In genomic region chr4:2939383-2940243, GRCh38 we compare ENCODE assay signal across 15 cellular contexts. TPM values are rescaled to one million over a fixed set of nuclear protein-coding genes. Genes with fewer than 3 reads are reported as not detected.
DNase-seq lines count a peak whose midpoint lies in the region; ATAC-seq and TF ChIP-seq lines count a peak whose summit lies in the region.
"Had no signal": no experiment of that assay in that cellular context is flagged by ENCODE, and none has a peak within 500 bp of the region (broad histone marks: within the 10 kb centered on the region; RNA-seq: fewer than 3 reads in every experiment).

No MANE protein-coding gene starts in this region.

- TF ChIP-seq CTCF in natural killer cell (IDR thresholded peaks at IDR 0.05): no peak

- peak; percentile 22 for DNase-seq in stimulated activated naive CD4-positive, alpha-beta T cell treated with Interleukin-2 at 50 U/mL for 16 hours (lab: John Stamatoyannopoulos, UW)
- DNase-seq in stimulated activated naive CD4-positive, alpha-beta T cell (lab: John Stamatoyannopoulos, UW): no peak
- DNase-seq in activated naive CD8-positive, alpha-beta T cell treated with anti-CD3 and anti-CD28 coated beads, Interleukin-2, amount 50 U/mL, for 24 hours: no peak
- peak; percentile 14 for DNase-seq in natural killer cell
- DNase-seq in SKM-1 (lab: John Stamatoyannopoulos, UW; ENCODE audit: unreplicated experiment): no peak
- no peak for DNase-seq in hepatic stellate cell (ENCODE audit: low spot score)
- DNase-seq in NCI-H446 (lab: John Stamatoyannopoulos, UW): no peak
- DNase-seq: glutamatergic neuron; left colon; MG63; stimulated activated CD4-positive, alpha-beta T cell treated with anti-CD3 and anti-CD28 coated beads, Interleukin-12 subunit alpha, Interleukin-12 subunit beta, amount 100 ng/mL, for 4 hours; WERI-Rb-1 had no signal

- peaks cover 73% of the 10 kb centered on the region for H3K36me3 Mint-ChIP-seq in activated naive CD8-positive, alpha-beta T cell treated with anti-CD3 and anti-CD28 coated beads, Interleukin-2, amount 50 U/mL, for 24 hours (ENCODE audit: low read depth)
- no peaks in the 10 kb centered on the region for H3K36me3 Mint-ChIP-seq in natural killer cell

- peaks cover 66% of the 10 kb centered on the region for H3K4me1 Mint-ChIP-seq in activated naive CD8-positive, alpha-beta T cell treated with anti-CD3 and anti-CD28 coated beads, Interleukin-2, amount 50 U/mL, for 24 hours
- H3K4me1 Mint-ChIP-seq in natural killer cell: peaks cover 27 to 40% of the 10 kb centered on the region in 2 donors

- ATAC-seq in activated naive CD8-positive, alpha-beta T cell treated with anti-CD3 and anti-CD28 coated beads, Interleukin-2, amount 50 U/mL, for 24 hours: no peak
- ATAC-seq in natural killer cell: no peak
- no peak for ATAC-seq in GM21786 (IDR thresholded peaks at IDR 0.05; ENCODE audit: unreplicated experiment)
- ATAC-seq: left colon, Panc1 had no signal

- peak overlapping the region; percentile 17 for H3K4me3 Mint-ChIP-seq in activated naive CD8-positive, alpha-beta T cell treated with anti-CD3 and anti-CD28 coated beads, Interleukin-2, amount 50 U/mL, for 24 hours
- H3K4me3 Mint-ChIP-seq in natural killer cell: no peak overlapping the region

- H3K27ac Mint-ChIP-seq in activated naive CD8-positive, alpha-beta T cell treated with anti-CD3 and anti-CD28 coated beads, Interleukin-2, amount 50 U/mL, for 24 hours: peak overlapping the region; percentile 38
- no peak overlapping the region for H3K27ac Mint-ChIP-seq in natural killer cell

- no peaks in the 10 kb centered on the region for H3K9me3 Mint-ChIP-seq in activated naive CD8-positive, alpha-beta T cell treated with anti-CD3 and anti-CD28 coated beads, Interleukin-2, amount 50 U/mL, for 24 hours
- no peaks in the 10 kb centered on the region for H3K9me3 Mint-ChIP-seq in natural killer cell
- H3K9me3 Mint-ChIP-seq: neural crest cell had no signal

- no peaks in the 10 kb centered on the region for H3K27me3 Mint-ChIP-seq in activated naive CD8-positive, alpha-beta T cell treated with anti-CD3 and anti-CD28 coated beads, Interleukin-2, amount 50 U/mL, for 24 hours
- H3K27me3 Mint-ChIP-seq in natural killer cell (ENCODE audit: low read depth in 2 of 2): no peaks in the 10 kb centered on the region

- intact Hi-C loops in natural killer cell (cut with micrococcal nuclease): loop anchor here (10.0 kb wide), 2 partner anchors 125 to 175 kb away; no protein-coding TSS in a partner anchor

RNA-seq across cellular contexts. Expression of gene NOP14, which starts 23.6 kb away (rescaled TPM):
- 10 to 100 TPM; 20.9 to 25.0 (median 21.1) TPM for total RNA-seq in natural killer cell

RNA-seq across cellular contexts. Expression of gene GRK4, which starts 23.8 kb away (rescaled TPM):
- 1 to 10 TPM; 2.0 to 6.4 (median 5.1) TPM for total RNA-seq in natural killer cell

Comparison
In these comparisons a context has a peak if more than half of its experiments do, and no peak if none do; other contexts are left out.
1. DNase-seq: peak in stimulated activated naive CD4-positive, alpha-beta T cell treated with Interleukin-2 at 50 U/mL for 16 hours (single experiment) and natural killer cell (single experiment); none in stimulated activated naive CD4-positive, alpha-beta T cell (0 of 6), activated naive CD8-positive, alpha-beta T cell treated with anti-CD3 and anti-CD28 coated beads, Interleukin-2, amount 50 U/mL, for 24 hours (single experiment), SKM-1 (single experiment), hepatic stellate cell (single experiment) and NCI-H446 (0 of 2).